In genomic region chr14:101821528-101821927, GRCh38 we compare ENCODE assay signal across 14 cellular contexts.
DNase-seq lines count a peak whose midpoint lies in the region; ATAC-seq, FAIRE-seq and TF ChIP-seq lines count a peak whose summit lies in the region.
"Had no signal": no experiment of that assay in that cellular context is flagged by ENCODE, and none has a peak within 500 bp of the region (broad histone marks: within the 10 kb centered on the region; RNA-seq: fewer than 3 reads in every experiment).

No MANE protein-coding gene starts in this region.

- intact Hi-C loops in left colon (cut with DNase I, micrococcal nuclease) = no loop called here

- no peaks in the 10 kb centered on the region for H3K9me3 Mint-ChIP-seq in activated CD4-positive, alpha-beta T cell treated with anti-CD3 and anti-CD28 coated beads, Interleukin-2, amount 10 ng/mL, durations not matched to agents 7 days and 5 days
- no peaks in the 10 kb centered on the region for H3K9me3 Mint-ChIP-seq in activated naive CD8-positive, alpha-beta T cell treated with anti-CD3 and anti-CD28 coated beads, Interleukin-2, amount 10 ng/mL, durations not matched to agents 7 days and 5 days
- no peaks in the 10 kb centered on the region for H3K9me3 Mint-ChIP-seq in stimulated activated effector memory CD8-positive, alpha-beta T cell treated with anti-CD3 and anti-CD28 coated beads, Interleukin-12 subunit alpha, Interleukin-12 subunit beta, amount 100 ng/mL, for 72 hours

- TF ChIP-seq POLR2A in GM12892 (IDR thresholded peaks at IDR 0.05; ENCODE audit: low read depth, low read length) = no peak

- DNase-seq in NAMALWA (ENCODE audit: low spot score) (peak; percentile 70), GM12892 (ENCODE audit: insufficient read length) (no peak), left colon (no peak), AML-193 (lab: John Stamatoyannopoulos, UW) (no peak), C1 segment of cervical spinal cord (lab: John Stamatoyannopoulos, UW) (no peak)
- DNase-seq in activated CD4-positive, alpha-beta T cell treated with anti-CD3 and anti-CD28 coated beads, Interleukin-2, amount 10 ng/mL, durations not matched to agents 7 days and 5 days = peak; percentile 76
- DNase-seq in activated naive CD8-positive, alpha-beta T cell treated with anti-CD3 and anti-CD28 coated beads, Interleukin-2, amount 10 ng/mL, durations not matched to agents 7 days and 5 days = no peak
- DNase-seq in stimulated activated effector memory CD8-positive, alpha-beta T cell treated with anti-CD3 and anti-CD28 coated beads, Interleukin-12 subunit alpha, Interleukin-12 subunit beta, amount 100 ng/mL, for 72 hours (ENCODE audit: low spot score in 2 of 2) = peak in 1 of 2 donors; percentile 72
- DNase-seq: anterior cingulate cortex, DMS153, H7, NCI-H2107, PC-9, testis had no signal

- POLR2A ChIA-PET in activated CD4-positive, alpha-beta T cell treated with anti-CD3 and anti-CD28 coated beads, Interleukin-2, amount 10 ng/mL, durations not matched to agents 7 days and 5 days (lab: Charles Lee) = no interaction called here
- POLR2A ChIA-PET in activated naive CD8-positive, alpha-beta T cell treated with anti-CD3 and anti-CD28 coated beads, Interleukin-2, amount 10 ng/mL, durations not matched to agents 7 days and 5 days (lab: Charles Lee) = interaction anchor here (0.6 to 5.7 kb wide), 2 partner anchors 11 to 61 kb away, joined by 3 to 153 read pairs; no protein-coding TSS in a partner anchor

- H3K27ac Mint-ChIP-seq in activated CD4-positive, alpha-beta T cell treated with anti-CD3 and anti-CD28 coated beads, Interleukin-2, amount 10 ng/mL, durations not matched to agents 7 days and 5 days = peak overlapping the region; percentile 97
- H3K27ac Mint-ChIP-seq in activated naive CD8-positive, alpha-beta T cell treated with anti-CD3 and anti-CD28 coated beads, Interleukin-2, amount 10 ng/mL, durations not matched to agents 7 days and 5 days = peak overlapping the region; percentile 99
- H3K27ac Mint-ChIP-seq in stimulated activated effector memory CD8-positive, alpha-beta T cell treated with anti-CD3 and anti-CD28 coated beads, Interleukin-12 subunit alpha, Interleukin-12 subunit beta, amount 100 ng/mL, for 72 hours = peak overlapping the region; percentile 97

- H3K27me3 Mint-ChIP-seq in activated CD4-positive, alpha-beta T cell treated with anti-CD3 and anti-CD28 coated beads, Interleukin-2, amount 10 ng/mL, durations not matched to agents 7 days and 5 days = no peaks in the 10 kb centered on the region
- H3K27me3 Mint-ChIP-seq in activated naive CD8-positive, alpha-beta T cell treated with anti-CD3 and anti-CD28 coated beads, Interleukin-2, amount 10 ng/mL, durations not matched to agents 7 days and 5 days = no peaks in the 10 kb centered on the region

- peak overlapping the region; percentile 77 for H3K4me3 Mint-ChIP-seq in activated CD4-positive, alpha-beta T cell treated with anti-CD3 and anti-CD28 coated beads, Interleukin-2, amount 10 ng/mL, durations not matched to agents 7 days and 5 days
- peak overlapping the region; percentile 86 for H3K4me3 Mint-ChIP-seq in activated naive CD8-positive, alpha-beta T cell treated with anti-CD3 and anti-CD28 coated beads, Interleukin-2, amount 10 ng/mL, durations not matched to agents 7 days and 5 days
- peak overlapping the region; percentile 73 for H3K4me3 Mint-ChIP-seq in stimulated activated effector memory CD8-positive, alpha-beta T cell treated with anti-CD3 and anti-CD28 coated beads, Interleukin-12 subunit alpha, Interleukin-12 subunit beta, amount 100 ng/mL, for 72 hours

- peaks cover 74% of the 10 kb centered on the region for H3K36me3 Mint-ChIP-seq in activated CD4-positive, alpha-beta T cell treated with anti-CD3 and anti-CD28 coated beads, Interleukin-2, amount 10 ng/mL, durations not matched to agents 7 days and 5 days (ENCODE audit: low read depth)
- H3K36me3 Mint-ChIP-seq in activated naive CD8-positive, alpha-beta T cell treated with anti-CD3 and anti-CD28 coated beads, Interleukin-2, amount 10 ng/mL, durations not matched to agents 7 days and 5 days = peaks cover 35% of the 10 kb centered on the region
- peaks cover 90% of the 10 kb centered on the region for H3K36me3 Mint-ChIP-seq in stimulated activated effector memory CD8-positive, alpha-beta T cell treated with anti-CD3 and anti-CD28 coated beads, Interleukin-12 subunit alpha, Interleukin-12 subunit beta, amount 100 ng/mL, for 72 hours

- ATAC-seq in activated naive CD8-positive, alpha-beta T cell treated with anti-CD3 and anti-CD28 coated beads, Interleukin-2, amount 10 ng/mL, durations not matched to agents 7 days and 5 days (ENCODE audit: low read depth) = peak; percentile 18
- ATAC-seq in stimulated activated effector memory CD8-positive, alpha-beta T cell treated with anti-CD3 and anti-CD28 coated beads, Interleukin-12 subunit alpha, Interleukin-12 subunit beta, amount 100 ng/mL, for 72 hours = peak; percentile 14
- no peak for ATAC-seq in left colon

- CTCF ChIA-PET in activated CD4-positive, alpha-beta T cell treated with anti-CD3 and anti-CD28 coated beads, Interleukin-2, amount 10 ng/mL, durations not matched to agents 7 days and 5 days (lab: Charles Lee) = interaction anchor here (1.0 to 1.9 kb wide), 3 partner anchors 9 to 59 kb away, joined by 4 to 5 read pairs (median 4); no protein-coding TSS in a partner anchor

- FAIRE-seq in GM12892 (lab: Jason Lieb, UNC) = no peak

- peaks cover 76% of the 10 kb centered on the region for H3K4me1 Mint-ChIP-seq in activated CD4-positive, alpha-beta T cell treated with anti-CD3 and anti-CD28 coated beads, Interleukin-2, amount 10 ng/mL, durations not matched to agents 7 days and 5 days
- H3K4me1 Mint-ChIP-seq in activated naive CD8-positive, alpha-beta T cell treated with anti-CD3 and anti-CD28 coated beads, Interleukin-2, amount 10 ng/mL, durations not matched to agents 7 days and 5 days = peaks cover 77% of the 10 kb centered on the region
- H3K4me1 Mint-ChIP-seq in stimulated activated effector memory CD8-positive, alpha-beta T cell treated with anti-CD3 and anti-CD28 coated beads, Interleukin-12 subunit alpha, Interleukin-12 subunit beta, amount 100 ng/mL, for 72 hours = peaks cover 87% of the 10 kb centered on the region

Comparison
In these comparisons a context has a peak if more than half of its experiments do, and no peak if none do; other contexts are left out.
1. DNase-seq: peak in NAMALWA (single experiment) and activated CD4-positive, alpha-beta T cell treated with anti-CD3 and anti-CD28 coated beads, Interleukin-2, amount 10 ng/mL, durations not matched to agents 7 days and 5 days (single experiment); none in activated naive CD8-positive, alpha-beta T cell treated with anti-CD3 and anti-CD28 coated beads, Interleukin-2, amount 10 ng/mL, durations not matched to agents 7 days and 5 days (single experiment), GM12892 (single experiment), left colon (0 of 2), AML-193 (0 of 2) and C1 segment of cervical spinal cord (0 of 14).
2. Peak in every context shown above with its lines, with median percentiles within 50 percentile points of each other: H3K27ac Mint-ChIP-seq and H3K4me3 Mint-ChIP-seq.